Comparison of ENCODE assay signal across 9 cellular contexts in the genomic region with DNA sequence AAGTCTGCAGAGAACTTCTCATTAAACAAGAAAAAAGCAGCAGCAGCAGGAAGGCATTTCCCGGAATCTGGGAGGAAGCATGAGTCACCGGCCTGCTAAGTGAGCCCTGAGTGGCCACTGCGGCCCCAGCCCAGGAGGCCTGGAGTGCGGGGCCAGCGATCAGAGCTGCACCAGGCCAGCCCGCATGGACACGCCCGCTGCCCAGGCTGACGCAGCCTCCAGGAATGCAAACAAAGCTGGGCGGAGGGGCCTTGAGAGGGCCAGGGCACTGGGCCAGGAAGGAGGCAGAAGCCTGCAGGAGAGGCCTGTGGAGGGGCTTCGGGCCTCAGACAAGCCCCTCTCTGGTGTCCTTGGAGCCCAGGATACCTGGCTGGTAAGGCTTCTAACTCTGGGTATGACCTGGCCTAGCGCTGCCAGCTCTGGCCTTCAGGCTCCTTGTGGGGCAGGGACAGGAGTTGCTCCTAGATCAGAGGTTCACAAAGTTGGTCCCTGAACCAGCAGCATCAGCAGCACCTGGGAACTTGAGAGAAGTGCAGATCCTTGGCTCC.
DNase-seq lines count a peak whose midpoint lies in the region; TF ChIP-seq lines count a peak whose summit lies in the region.
"Had no signal": no experiment of that assay in that cellular context is flagged by ENCODE, and none has a peak within 500 bp of the region (broad histone marks: within the 10 kb centered on the region; RNA-seq: fewer than 3 reads in every experiment).

No MANE protein-coding gene starts in this region.

- no peaks in the 10 kb centered on the region for H3K36me3 ChIP-seq in Peyer's patch
- H3K36me3 ChIP-seq in muscle layer of colon (ENCODE audit: insufficient read depth, low read length) = no peaks in the 10 kb centered on the region
- H3K36me3 ChIP-seq: neutrophil had no signal

- H3K9me3 ChIP-seq in Peyer's patch (no peaks in the 10 kb centered on the region), muscle layer of colon (ENCODE audit: low read length) (no peaks in the 10 kb centered on the region)
- H3K9me3 ChIP-seq: neutrophil had no signal

- no peak for TF ChIP-seq POLR2A in Peyer's patch (IDR thresholded peaks at IDR 0.05)

- H3K4me1 ChIP-seq in Peyer's patch (peaks cover 0 to 20% (median 8%) of the 10 kb centered on the region in 4 donors), muscle layer of colon (ENCODE audit: insufficient read depth, low read length) (peaks cover 25% of the 10 kb centered on the region)

- in situ Hi-C loops in GM13976 (cut with MboI; ENCODE audit: low sequenced_read_pairs, unreplicated experiment) = no loop called here

- no peak overlapping the region for H3K4me3 ChIP-seq in Peyer's patch
- H3K4me3 ChIP-seq in muscle layer of colon (ENCODE audit: low read depth in 1 of 2, low read length in 2 of 2) = peak overlapping the region in 1 of 2 donors; percentile 13

- TF ChIP-seq CTCF in Peyer's patch (IDR thresholded peaks at IDR 0.05) (no peak), GM13976 (IDR thresholded peaks at IDR 0.05; ENCODE audit: borderline replicate concordance, control extremely low read depth, extremely low read depth, insufficient read depth, missing control alignments) (no peak)

- peak overlapping the region; percentile 6 for H3K9ac ChIP-seq in muscle layer of colon (ENCODE audit: low read length)

- H3K27me3 ChIP-seq in Peyer's patch (no peaks in the 10 kb centered on the region), muscle layer of colon (ENCODE audit: control insufficient read depth in 1 of 2, insufficient read depth in 2 of 2, low read length in 2 of 2) (no peaks in the 10 kb centered on the region)
- H3K27me3 ChIP-seq: neutrophil had no signal

- peak; percentile 99 for DNase-seq in EL
- DNase-seq in Peyer's patch = peak; percentile 22 to 90 (median 84)
- peak; percentile 53 for DNase-seq in epithelial cell of prostate (ENCODE audit: low read depth, low spot score)
- no peak for DNase-seq in NCI-H82 treated with DMSO at 0.1 percent for 48 hours (lab: John Stamatoyannopoulos, UW; ENCODE audit: unreplicated experiment)
- no peak for DNase-seq in activated CD4-positive, alpha-beta T cell treated with anti-CD3 and anti-CD28 coated beads for 4 hours
- no peak for DNase-seq in GM13976 (ENCODE audit: low spot score)
- no peak for DNase-seq in NCI-H128 (lab: John Stamatoyannopoulos, UW; ENCODE audit: unreplicated experiment)

- H3K27ac ChIP-seq in Peyer's patch (peak overlapping the region; percentile 50 to 74 (median 66)), epithelial cell of prostate (peak overlapping the region; percentile 61), muscle layer of colon (ENCODE audit: low read depth, low read length) (peak overlapping the region; percentile 73)
- H3K27ac ChIP-seq: neutrophil had no signal

Comparison
In these comparisons a context has a peak if more than half of its experiments do, and no peak if none do; other contexts are left out.
1. DNase-seq: peak in EL (single experiment), Peyer's patch (3 of 3) and epithelial cell of prostate (single experiment); none in NCI-H82 treated with DMSO at 0.1 percent for 48 hours (single experiment), activated CD4-positive, alpha-beta T cell treated with anti-CD3 and anti-CD28 coated beads for 4 hours (0 of 2), GM13976 (single experiment) and NCI-H128 (single experiment).
2. Peak in every context shown above with its lines, with median percentiles within 50 percentile points of each other: H3K27ac ChIP-seq.